ENCODE assay signal across 15 cellular contexts in genomic region chr3:10693457-10693856, GRCh38.
DNase-seq lines count a peak whose midpoint lies in the region; FAIRE-seq and TF ChIP-seq lines count a peak whose summit lies in the region.
"Had no signal": no experiment of that assay in that cellular context is flagged by ENCODE, and none has a peak within 500 bp of the region (broad histone marks: within the 10 kb centered on the region; RNA-seq: fewer than 3 reads in every experiment).

No MANE protein-coding gene starts in this region.

- peak; percentile 23 for TF ChIP-seq CTCF in D721Med (IDR thresholded peaks at IDR 0.05; ENCODE audit: insufficient read depth, missing control alignments)
- TF ChIP-seq CTCF in VCaP (conservative IDR thresholded peaks at IDR 0.05): peak; percentile 73
- TF ChIP-seq CTCF in CD14-positive monocyte (IDR thresholded peaks at IDR 0.05): no peak

- no peak for FAIRE-seq in D721Med (lab: Jason Lieb, UNC)
- FAIRE-seq: astrocyte, endothelial cell of umbilical vein had no signal

- H3K27ac Mint-ChIP-seq in CD14-positive monocyte: no peak overlapping the region

- no peaks in the 10 kb centered on the region for H3K36me3 Mint-ChIP-seq in CD14-positive monocyte

- intact Hi-C loops in CD14-positive monocyte (cut with micrococcal nuclease): no loop called here

- no peak overlapping the region for H3K27ac ChIP-seq in VCaP

- in situ Hi-C loops in KBM-7 (cut with MboI; ENCODE audit: low pct_unique_long_range_greater_than_20kb, low sequenced_read_pairs): no loop called here

- no peak overlapping the region for H3K4me3 Mint-ChIP-seq in CD14-positive monocyte

- H3K27me3 Mint-ChIP-seq in CD14-positive monocyte (ENCODE audit: low read depth in 3 of 3): peaks cover 4 to 16% (median 13%) of the 10 kb centered on the region in 3 donors

- DNase-seq in D721Med (ENCODE audit: insufficient read length, low spot score) (no peak), KBM-7 (peak; percentile 7), inferior parietal cortex (ENCODE audit: extremely low spot score) (peak; percentile 48), T-helper 9 cell (no peak), retina (no peak), CD14-positive monocyte (ENCODE audit: low spot score) (no peak)
- no peak for DNase-seq in activated T-cell treated with anti-CD3 and anti-CD28 coated beads, Interleukin-2, amount 50 U/mL, for 48 hours
- DNase-seq: midbrain; NCI-H1048; NCI-H345; posterior cingulate gyrus; stimulated activated CD4-positive, alpha-beta T cell treated with anti-CD3 and anti-CD28 coated beads, Interleukin-2, amount 100 ng/mL, for 24 hours had no signal

- H3K4me1 Mint-ChIP-seq in CD14-positive monocyte: no peaks in the 10 kb centered on the region

- peaks cover 0 to 3% (median 0%) of the 10 kb centered on the region in 7 donors for H3K9me3 Mint-ChIP-seq in CD14-positive monocyte

Comparison
In these comparisons a context has a peak if more than half of its experiments do, and no peak if none do; other contexts are left out.
1. DNase-seq: peak in KBM-7 (single experiment) and inferior parietal cortex (single experiment); none in D721Med (single experiment), T-helper 9 cell (single experiment), activated T-cell treated with anti-CD3 and anti-CD28 coated beads, Interleukin-2, amount 50 U/mL, for 48 hours (0 of 2), retina (single experiment) and CD14-positive monocyte (single experiment).